Comparison of ENCODE assay signal across 34 cellular contexts in the genomic region with DNA sequence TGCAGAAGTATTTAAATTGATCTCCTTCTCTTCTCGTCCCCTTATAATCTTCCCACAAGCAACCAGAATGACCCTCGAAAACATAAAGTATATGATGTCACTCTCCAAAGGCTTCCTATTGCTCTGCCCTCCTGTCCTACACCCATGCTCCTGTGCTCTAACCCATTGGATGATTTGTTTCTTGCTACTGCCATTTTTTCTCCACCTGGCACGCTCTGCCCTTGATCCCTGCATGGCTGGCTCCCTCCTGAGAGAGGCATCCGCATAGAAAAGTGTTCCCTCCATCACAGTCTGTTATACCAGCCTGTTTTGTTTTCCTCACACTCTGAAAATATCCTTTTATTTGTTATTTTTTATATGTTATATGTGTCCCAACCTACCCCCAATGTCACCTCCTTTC. TPM values are rescaled to one million over a fixed set of nuclear protein-coding genes. Genes with fewer than 3 reads are reported as not detected.
"Had no signal": no experiment of that assay in that cellular context is flagged by ENCODE, and none has a peak within 500 bp of the region (broad histone marks: within the 10 kb centered on the region; RNA-seq: fewer than 3 reads in every experiment).

No MANE protein-coding gene starts in this region.

- H3K27ac ChIP-seq: adrenal gland, breast epithelium, cardiac muscle cell, esophagus muscularis mucosa, foreskin keratinocyte, gastrocnemius medialis, heart left ventricle had no signal

- H3K9me3 ChIP-seq: adrenal gland, breast epithelium, esophagus muscularis mucosa, gastrocnemius medialis, heart left ventricle had no signal

- H3K4me1 ChIP-seq: breast epithelium, esophagus muscularis mucosa, foreskin keratinocyte, gastrocnemius medialis, heart left ventricle had no signal

- H3K4me3 ChIP-seq: adrenal gland, breast epithelium, cardiac muscle cell, esophagus muscularis mucosa, gastrocnemius medialis, heart left ventricle had no signal

- DNase-seq: activated B cell treated with CpG ODN at 0.5 μM for 24 hours; activated CD4-positive, alpha-beta memory T cell treated with anti-CD3 and anti-CD28 coated beads for 36 hours; activated CD4-positive, alpha-beta T cell treated with anti-CD3 and anti-CD28 coated beads, Interleukin-2, amount 10 ng/mL, durations not matched to agents 24 days and 14 days; activated CD8-positive, alpha-beta memory T cell treated with anti-CD3 and anti-CD28 coated beads, Interleukin-2, amount 10 ng/mL, durations not matched to agents 7 days and 5 days; activated CD8-positive, alpha-beta memory T cell treated with anti-CD3 and anti-CD28 coated beads, Interleukin-2, amount 50 U/mL, for 4 hours; activated CD8-positive, alpha-beta T cell treated with anti-CD3 and anti-CD28 coated beads, Interleukin-2, amount 10 ng/mL, durations not matched to agents 7 days and 5 days; activated effector memory CD4-positive, alpha-beta T cell treated with anti-CD3 and anti-CD28 coated beads, Interleukin-2, amount 50 U/mL, for 16 hours; activated naive CD4-positive, alpha-beta T cell treated with anti-CD3 and anti-CD28 coated beads for 36 hours; activated naive CD8-positive, alpha-beta T cell treated with anti-CD3 and anti-CD28 coated beads for 36 hours; activated naive CD8-positive, alpha-beta T cell treated with anti-CD3 and anti-CD28 coated beads, Interleukin-2, amount 50 U/mL, for 24 hours; activated T-cell treated with anti-CD3 and anti-CD28 coated beads, Interleukin-2, amount 50 U/mL, for 1 hour; activated T-cell treated with anti-CD3 and anti-CD28 coated beads, Interleukin-2, amount 50 U/mL, for 48 hours; adrenal gland; amygdala; aorta; central memory CD4-positive, alpha-beta T cell; cortex of kidney; dermis blood vessel endothelial cell; effector CD4-positive, alpha-beta T cell; effector memory CD8-positive, alpha-beta T cell; erythroblast; foreskin keratinocyte; gastrocnemius medialis; glutamatergic neuron; heart left ventricle; hypothalamus; T-helper 2 cell had no signal

- H3K36me3 ChIP-seq: adrenal gland, breast epithelium, cardiac muscle cell, esophagus muscularis mucosa, gastrocnemius medialis, heart left ventricle had no signal

- ATAC-seq: activated CD4-positive, CD25-positive, alpha-beta regulatory T cell treated with anti-CD3 and anti-CD28 coated beads, Interleukin-2, amount 50 U/mL, for 24 hours; activated CD8-positive, alpha-beta memory T cell treated with anti-CD3 and anti-CD28 coated beads, Interleukin-2, amount 10 ng/mL, durations not matched to agents 7 days and 5 days; activated CD8-positive, alpha-beta T cell treated with anti-CD3 and anti-CD28 coated beads, Interleukin-2, amount 10 ng/mL, durations not matched to agents 7 days and 5 days; activated naive CD8-positive, alpha-beta T cell treated with anti-CD3 and anti-CD28 coated beads, Interleukin-2, amount 50 U/mL, for 24 hours; effector memory CD8-positive, alpha-beta T cell; foreskin keratinocyte; gastrocnemius medialis; heart left ventricle had no signal

- H3K27me3 ChIP-seq: adrenal gland, breast epithelium, cardiac muscle cell, esophagus muscularis mucosa, gastrocnemius medialis, heart left ventricle had no signal

RNA-seq across cellular contexts. Expression of gene MYRFL, which starts 19.8 kb away (rescaled TPM):
- total RNA-seq: activated B cell treated with CpG ODN at 0.5 μM for 24 hours; activated CD4-positive, alpha-beta memory T cell treated with anti-CD3 and anti-CD28 coated beads for 36 hours; activated CD4-positive, alpha-beta T cell treated with anti-CD3 and anti-CD28 coated beads, Interleukin-2, amount 10 ng/mL, durations not matched to agents 24 days and 14 days; activated CD8-positive, alpha-beta memory T cell treated with anti-CD3 and anti-CD28 coated beads for 36 hours; activated CD8-positive, alpha-beta memory T cell treated with anti-CD3 and anti-CD28 coated beads, Interleukin-2, amount 10 ng/mL, durations not matched to agents 7 days and 5 days; activated CD8-positive, alpha-beta T cell treated with anti-CD3 and anti-CD28 coated beads, Interleukin-2, amount 10 ng/mL, durations not matched to agents 7 days and 5 days; activated naive CD4-positive, alpha-beta T cell treated with anti-CD3 and anti-CD28 coated beads for 36 hours; activated naive CD8-positive, alpha-beta T cell treated with anti-CD3 and anti-CD28 coated beads for 36 hours; activated T-helper 1 cell treated with anti-CD3 and anti-CD28 coated beads, Interleukin-12 subunit alpha, Interleukin-12 subunit beta, Interleukin-2, Interleukin-4 antibody, amounts not matched to agents 30 ng/mL and 10 ng/mL and 1 ng/mL, durations not matched to agents 14 hours and 24 hours and 36 hours; activated T-helper 2 cell treated with anti-CD3 and anti-CD28 coated beads, Interferon-gamma antibody, Interleukin-2, Interleukin-4, amounts not matched to agents 10 μg/mL and 5 μg/mL and 100 μg/mL, durations not matched to agents 14 hours and 24 hours and 36 hours; esophagus muscularis mucosa; foreskin keratinocyte had no signal
